1 cellular context compared by ENCODE assay signal in genomic region chr21:36591326-36591970, GRCh38.
TF ChIP-seq lines count a peak whose summit lies in the region.

No MANE protein-coding gene starts in this region.

TF ChIP-seq in WTC11, 78 proteins besides CTCF, POLR2A, EP300 and RAD21 (continued from another document):
- no peak for TF ChIP-seq STAT6 (CRISPR knock-in tag; conservative IDR thresholded peaks at IDR 0.05; ENCODE audit: low read depth)
- no peak for TF ChIP-seq ZNF423 (CRISPR knock-in tag; IDR thresholded peaks at IDR 0.05)
- TF ChIP-seq NR1H2 (CRISPR knock-in tag; IDR thresholded peaks at IDR 0.05): no peak
- no peak for TF ChIP-seq MAX (CRISPR knock-in tag; IDR thresholded peaks at IDR 0.05)
